In genomic region chr6:126625019-126625418, GRCh38 we compare ENCODE assay signal across 16 cellular contexts.
DNase-seq lines count a peak whose midpoint lies in the region; ATAC-seq, FAIRE-seq and TF ChIP-seq lines count a peak whose summit lies in the region.
"Had no signal": no experiment of that assay in that cellular context is flagged by ENCODE, and none has a peak within 500 bp of the region (broad histone marks: within the 10 kb centered on the region; RNA-seq: fewer than 3 reads in every experiment).

No MANE protein-coding gene starts in this region.

- no peak overlapping the region for H3K4me3 ChIP-seq in AG10803 (ENCODE audit: low read length)
- no peak overlapping the region for H3K4me3 ChIP-seq in H1 (ENCODE audit: extremely low read depth in 1 of 4, insufficient read depth in 2 of 4, low read depth in 3 of 4, low read length in 4 of 4)
- H3K4me3 ChIP-seq: esophagus squamous epithelium, SJSA1 had no signal

- H3K4me3 Mint-ChIP-seq in activated T-cell treated with anti-CD3 and anti-CD28 coated beads, Interleukin-2, amount 50 U/mL, for 24 hours: no peak overlapping the region
- H3K4me3 Mint-ChIP-seq: central memory CD8-positive, alpha-beta T cell had no signal

- no peak for ATAC-seq in GM18870 (IDR thresholded peaks at IDR 0.05; ENCODE audit: unreplicated experiment)
- ATAC-seq: activated CD4-positive, CD25-positive, alpha-beta regulatory T cell treated with anti-CD3 and anti-CD28 coated beads, Interleukin-2, amount 50 U/mL, for 24 hours; left ventricle myocardium superior had no signal

- no peak overlapping the region for H2BK20ac ChIP-seq in H1 (ENCODE audit: low read length)

- no peaks in the 10 kb centered on the region for H3K36me3 ChIP-seq in H1 (ENCODE audit: control insufficient read depth in 2 of 4, insufficient read depth in 4 of 4, low read length in 3 of 4)
- H3K36me3 ChIP-seq: BE2C, esophagus squamous epithelium, SJSA1 had no signal

- 92% methylated on average over 2 of the region's 2 CpGs; no CpG with 5 or more reads in 1 of the 2 experiments for WGBS in H1 (ENCODE audit: extremely low coverage in 1 of 2, insufficient coverage in 1 of 2, insufficient read length in 1 of 2, insufficient replicate concordance in 2 of 2, low coverage in 1 of 2, low lambda C conversion rate in 2 of 2, missing lambda C conversion rate in 1 of 2), 2 experiments

- no peak overlapping the region for H3K9ac ChIP-seq in H1 (replicated peaks in 1 of 4; ENCODE audit: extremely low read depth in 1 of 4, low read depth in 3 of 4, low read length in 3 of 4)

- TF ChIP-seq CTCF in AG10803 (conservative IDR thresholded peaks at IDR 0.05; ENCODE audit: low read length): no peak
- no peak for TF ChIP-seq CTCF in H1 (IDR thresholded peaks at IDR 0.05; ENCODE audit: control extremely low read depth in 1 of 3, insufficient read depth in 1 of 3, low read depth in 1 of 3, low read length in 3 of 3)

- H3K79me2 ChIP-seq in H1 (ENCODE audit: control insufficient read depth in 1 of 2, insufficient read depth in 2 of 2, low read length in 2 of 2): no peaks in the 10 kb centered on the region

- H3K23ac ChIP-seq in H1 (ENCODE audit: insufficient read length): no peak overlapping the region

- H3K27ac Mint-ChIP-seq in activated T-cell treated with anti-CD3 and anti-CD28 coated beads, Interleukin-2, amount 50 U/mL, for 24 hours: no peak overlapping the region

- no peaks in the 10 kb centered on the region for H3K27me3 ChIP-seq in H1 (replicated peaks in 1 of 4; ENCODE audit: control insufficient read depth in 3 of 4, extremely low read depth in 1 of 4, insufficient read depth in 3 of 4, low read length in 3 of 4)
- H3K27me3 ChIP-seq: BE2C, esophagus squamous epithelium, SJSA1 had no signal

- no peak overlapping the region for H3K18ac ChIP-seq in H1 (ENCODE audit: extremely low read depth, low read length)

- H3K9me3 Mint-ChIP-seq in activated T-cell treated with anti-CD3 and anti-CD28 coated beads, Interleukin-2, amount 50 U/mL, for 24 hours: no peaks in the 10 kb centered on the region

- H4K8ac ChIP-seq in H1 (ENCODE audit: extremely low read depth, insufficient read depth, low read length): no peak overlapping the region

- CTCF ChIA-PET in H1 (lab: Charles Lee; ENCODE audit: partially characterized antibody): no interaction called here

- no peak overlapping the region for H2BK12ac ChIP-seq in H1 (ENCODE audit: low read depth, low read length)

- no peak for TF ChIP-seq EP300 in H1 (IDR thresholded peaks at IDR 0.05; ENCODE audit: borderline replicate concordance in 1 of 2, low read depth in 2 of 2, low read length in 2 of 2)

- no peak overlapping the region for H2BK5ac ChIP-seq in H1 (ENCODE audit: low read depth, low read length)

- no peak overlapping the region for H2BK15ac ChIP-seq in H1 (ENCODE audit: low read length)

- H4K5ac ChIP-seq in H1 (ENCODE audit: insufficient read length, low read depth, low read length): no peak overlapping the region

- H3K79me1 ChIP-seq in H1 (ENCODE audit: low read depth, low read length): no peaks in the 10 kb centered on the region

- no peak overlapping the region for H2AFZ ChIP-seq in H1 (ENCODE audit: low read length)

- H4K20me1 ChIP-seq in H1 (replicated peaks in 1 of 2; ENCODE audit: control insufficient read depth in 1 of 2, insufficient read depth in 2 of 2, low read length in 2 of 2): no peaks in the 10 kb centered on the region

- no peak overlapping the region for H2BK120ac ChIP-seq in H1 (replicated peaks; ENCODE audit: low read depth, low read length)

- no peaks in the 10 kb centered on the region for H3K23me2 ChIP-seq in H1 (ENCODE audit: low read depth, low read length)

- H3K9me3 ChIP-seq in H1 (ENCODE audit: insufficient read depth in 2 of 2, low read depth in 1 of 2, low read length in 1 of 2): no peaks in the 10 kb centered on the region
- H3K9me3 ChIP-seq: BE2C, esophagus squamous epithelium, SJSA1 had no signal

- H3K27ac ChIP-seq in H1 (ENCODE audit: low read depth, low read length): no peak overlapping the region
- H3K27ac ChIP-seq: esophagus squamous epithelium, SJSA1 had no signal

- no peak for TF ChIP-seq RAD21 in H1 (IDR thresholded peaks at IDR 0.05 in 1 of 2, conservative IDR thresholded peaks at IDR 0.05 in 1 of 2; ENCODE audit: low read depth in 2 of 2, low read length in 2 of 2)

- H3K4me1 ChIP-seq in H1 (replicated peaks in 1 of 4; ENCODE audit: control insufficient read depth in 3 of 4, insufficient read depth in 4 of 4, low read length in 3 of 4): 0 out of 7 replicates have a peak, but pooled peaks cover 0 to 2% (median 0%) of the 10 kb centered on the region in 4 experiments
- H3K4me1 ChIP-seq: esophagus squamous epithelium, SJSA1 had no signal

- FAIRE-seq in H1 (lab: Jason Lieb, UNC): peak; percentile 28

- DNase-seq in AG10803 (ENCODE audit: low read depth): peak; percentile 33
- peak; percentile 7 for DNase-seq in NCI-H460 (ENCODE audit: extremely low read depth, low read depth)
- peak in 1 of 2 experiments; percentile 58 for DNase-seq in H1 (ENCODE audit: low read depth in 1 of 2, low spot score in 2 of 2)
- DNase-seq in left kidney (ENCODE audit: low read depth, low spot score): peak; percentile 81
- DNase-seq in NOMO-1 treated with dmso at 0.1 percent for 144 hours (lab: John Stamatoyannopoulos, UW; ENCODE audit: unreplicated experiment): no peak
- DNase-seq in stimulated activated CD4-positive, alpha-beta T cell treated with anti-CD3 and anti-CD28 coated beads, Interleukin-4, amount 100 ng/mL, for 4 hours: no peak
- DNase-seq in activated T-cell treated with anti-CD3 and anti-CD28 coated beads, Interleukin-2, amount 50 U/mL, for 24 hours: no peak
- DNase-seq: BE2C, esophagus squamous epithelium, left ventricle myocardium superior, NCI-H526, occipital lobe had no signal

- H3K56ac ChIP-seq in H1 (replicated peaks; ENCODE audit: insufficient read length, low read depth, low read length): no peak overlapping the region

- H3K27me3 Mint-ChIP-seq in activated T-cell treated with anti-CD3 and anti-CD28 coated beads, Interleukin-2, amount 50 U/mL, for 24 hours: no peaks in the 10 kb centered on the region
- H3K27me3 Mint-ChIP-seq: central memory CD8-positive, alpha-beta T cell had no signal

- no peak overlapping the region for H3K14ac ChIP-seq in H1 (ENCODE audit: insufficient read length)

- no peak for TF ChIP-seq POLR2A in H1 (IDR thresholded peaks at IDR 0.05; ENCODE audit: control extremely low read depth in 1 of 2, low read depth in 2 of 2, low read length in 2 of 2)

- no peaks in the 10 kb centered on the region for H3K36me3 Mint-ChIP-seq in activated T-cell treated with anti-CD3 and anti-CD28 coated beads, Interleukin-2, amount 50 U/mL, for 24 hours (ENCODE audit: low read depth)

- no peak overlapping the region for H2AK5ac ChIP-seq in H1 (ENCODE audit: low read depth, low read length)

- no peak overlapping the region for H4K91ac ChIP-seq in H1 (replicated peaks; ENCODE audit: insufficient read length, low read length)

- POLR2A ChIA-PET in H1 (lab: Charles Lee; ENCODE audit: partially characterized antibody): no interaction called here

- H3K4ac ChIP-seq in H1 (replicated peaks; ENCODE audit: insufficient read length, low read depth, low read length): no peak overlapping the region

- no peaks in the 10 kb centered on the region for H3K4me1 Mint-ChIP-seq in activated T-cell treated with anti-CD3 and anti-CD28 coated beads, Interleukin-2, amount 50 U/mL, for 24 hours (ENCODE audit: low read depth)
- H3K4me1 Mint-ChIP-seq: central memory CD8-positive, alpha-beta T cell had no signal

- no peak overlapping the region for H3K4me2 ChIP-seq in H1 (ENCODE audit: insufficient read depth in 1 of 2, low read depth in 2 of 2, low read length in 2 of 2)

TF ChIP-seq in H1, 55 proteins besides CTCF, POLR2A, EP300 and RAD21:
- TF ChIP-seq BRCA1 (IDR thresholded peaks at IDR 0.05; ENCODE audit: low read depth, low read length): no peak
- no peak for TF ChIP-seq CREB1 (IDR thresholded peaks at IDR 0.05)
- TF ChIP-seq, protein P1, sequence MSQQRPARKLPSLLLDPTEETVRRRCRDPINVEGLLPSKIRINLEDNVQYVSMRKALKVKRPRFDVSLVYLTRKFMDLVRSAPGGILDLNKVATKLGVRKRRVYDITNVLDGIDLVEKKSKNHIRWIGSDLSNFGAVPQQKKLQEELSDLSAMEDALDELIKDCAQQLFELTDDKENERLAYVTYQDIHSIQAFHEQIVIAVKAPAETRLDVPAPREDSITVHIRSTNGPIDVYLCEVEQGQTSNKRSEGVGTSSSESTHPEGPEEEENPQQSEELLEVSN (IDR thresholded peaks at IDR 0.05): no peak
- no peak for TF ChIP-seq CHD1 (IDR thresholded peaks at IDR 0.05; ENCODE audit: low read depth, low read length)

Comparison
In these comparisons a context has a peak if more than half of its experiments do, and no peak if none do; other contexts are left out.
1. DNase-seq: peak in AG10803 (single experiment), NCI-H460 (single experiment) and left kidney (single experiment); none in NOMO-1 treated with dmso at 0.1 percent for 144 hours (single experiment), stimulated activated CD4-positive, alpha-beta T cell treated with anti-CD3 and anti-CD28 coated beads, Interleukin-4, amount 100 ng/mL, for 4 hours (0 of 2) and activated T-cell treated with anti-CD3 and anti-CD28 coated beads, Interleukin-2, amount 50 U/mL, for 24 hours (single experiment).